In genomic region chr20:10314198-10314597, GRCh38 we compare ENCODE assay signal across 18 cellular contexts.
DNase-seq lines count a peak whose midpoint lies in the region; ATAC-seq and TF ChIP-seq lines count a peak whose summit lies in the region.
"Had no signal": no experiment of that assay in that cellular context is flagged by ENCODE, and none has a peak within 500 bp of the region (broad histone marks: within the 10 kb centered on the region; RNA-seq: fewer than 3 reads in every experiment).

No MANE protein-coding gene starts in this region.

- TF ChIP-seq POLR2A in lower leg skin (IDR thresholded peaks at IDR 0.05) = no peak

- peak overlapping the region; percentile 49 for H3K9ac ChIP-seq in adipocyte (ENCODE audit: low read length)
- H3K9ac ChIP-seq: BLaER1 had no signal

- 31 to 40% methylated on average over 2 of the region's 2 CpGs for WGBS in lower leg skin, 2 donors

- H3K9me3 ChIP-seq in adipocyte (ENCODE audit: control insufficient read depth, low read length) (peaks cover 7% of the 10 kb centered on the region), osteoblast (ENCODE audit: low read depth, low read length) (no peaks in the 10 kb centered on the region)

- H3K4me3 ChIP-seq in adipocyte (ENCODE audit: low read length) = peak overlapping the region; percentile 51
- H3K4me3 ChIP-seq in fibroblast of pulmonary artery (replicated peaks; ENCODE audit: low read depth, low read length) = no peak overlapping the region
- H3K4me3 ChIP-seq in osteoblast (ENCODE audit: insufficient read depth, low read length) = peak overlapping the region; percentile 15
- H3K4me3 ChIP-seq in lower leg skin (ENCODE audit: low read depth, poor library complexity, severe bottlenecking) = no peak overlapping the region
- H3K4me3 ChIP-seq: BLaER1 had no signal

- intact Hi-C loops in lower leg skin (cut with DNase I; ENCODE audit: low total_unique reads) = no loop called here

- no peaks in the 10 kb centered on the region for H3K79me2 ChIP-seq in osteoblast (ENCODE audit: insufficient read depth, low read length)

- peaks cover 36% of the 10 kb centered on the region for H3K4me1 ChIP-seq in adipocyte (ENCODE audit: control insufficient read depth, insufficient read depth, low read length)
- H3K4me1 ChIP-seq in osteoblast (ENCODE audit: insufficient read depth, low read length) = peaks cover 53% of the 10 kb centered on the region

- no peak for TF ChIP-seq CTCF in fibroblast of pulmonary artery (IDR thresholded peaks at IDR 0.05; ENCODE audit: low read length, missing control alignments)
- no peak for TF ChIP-seq CTCF in osteoblast (IDR thresholded peaks at IDR 0.05; ENCODE audit: extremely low read depth, low read depth, low read length)
- TF ChIP-seq CTCF in lower leg skin (IDR thresholded peaks at IDR 0.05) = no peak

- H4K20me1 ChIP-seq in osteoblast (ENCODE audit: insufficient read depth, low read length) = no peaks in the 10 kb centered on the region
- H4K20me1 ChIP-seq: BLaER1 had no signal

- H3K4me2 ChIP-seq in osteoblast (ENCODE audit: insufficient read depth, low read length) = peak overlapping the region; percentile 69
- H3K4me2 ChIP-seq: BLaER1 had no signal

- H2AFZ ChIP-seq in osteoblast (ENCODE audit: low read length) = no peak overlapping the region

- H3K36me3 ChIP-seq in adipocyte (ENCODE audit: control insufficient read depth, insufficient read depth, low read length, severe bottlenecking) (no peaks in the 10 kb centered on the region), osteoblast (ENCODE audit: insufficient read depth, low read length) (no peaks in the 10 kb centered on the region)
- H3K36me3 ChIP-seq: BLaER1 had no signal

- DNase-seq in EL (peak; percentile 68), adipocyte (ENCODE audit: low read depth) (peak; percentile 78), fibroblast of pulmonary artery (ENCODE audit: low read depth) (peak; percentile 63), osteoblast (ENCODE audit: insufficient read length, low spot score, missing footprints) (peak; percentile 55), NCI-H146 (lab: John Stamatoyannopoulos, UW) (no peak), lower leg skin (ENCODE audit: low spot score in 2 of 2) (no peak)
- DNase-seq: activated CD4-positive, alpha-beta T cell treated with anti-CD3 and anti-CD28 coated beads for 1 hour; activated naive CD4-positive, alpha-beta T cell treated with anti-CD3 and anti-CD28 coated beads, Interleukin-2, amount 50 U/mL, for 16 hours; cortex of kidney; DMS79 treated with DMSO at 0.1 percent for 48 hours; NCI-H526 treated with DMSO at 0.1 percent for 48 hours; stimulated activated CD4-positive, alpha-beta T cell treated with anti-CD3 and anti-CD28 coated beads, Interleukin-15, amount 100 ng/mL, for 24 hours; T-helper 1 cell had no signal

- no peak for ATAC-seq in GM21423 (IDR thresholded peaks at IDR 0.05; ENCODE audit: unreplicated experiment)
- ATAC-seq in activated CD4-positive, CD25-positive, alpha-beta regulatory T cell treated with anti-CD3 and anti-CD28 coated beads, Interleukin-2, amount 50 U/mL, for 24 hours = no peak
- ATAC-seq: esophagus mucosa, Panc1 had no signal

- H3K27me3 ChIP-seq in adipocyte (replicated peaks; ENCODE audit: control insufficient read depth, insufficient read depth, low read length) (no peaks in the 10 kb centered on the region), osteoblast (ENCODE audit: insufficient read depth, low read length) (no peaks in the 10 kb centered on the region)
- H3K27me3 ChIP-seq: BLaER1 had no signal

- H3K27ac ChIP-seq in osteoblast (ENCODE audit: low read depth, low read length) = peak overlapping the region; percentile 57
- H3K27ac ChIP-seq: BLaER1 had no signal

Comparison
In these comparisons a context has a peak if more than half of its experiments do, and no peak if none do; other contexts are left out.
1. DNase-seq: peak in EL (single experiment), adipocyte (single experiment), fibroblast of pulmonary artery (single experiment) and osteoblast (single experiment); none in NCI-H146 (single experiment) and lower leg skin (0 of 2).
2. H3K4me3 ChIP-seq: peak in adipocyte (single experiment) and osteoblast (single experiment); none in fibroblast of pulmonary artery (single experiment) and lower leg skin (single experiment).